In genomic region chr14:103071544-103072251, GRCh38 we compare ENCODE assay signal across 1 cellular context.
TF ChIP-seq lines count a peak whose summit lies in the region.

No MANE protein-coding gene starts in this region.

TF ChIP-seq in HepG2, 621 proteins besides CTCF, POLR2A, EP300 and RAD21:
- TF ChIP-seq ZNF687 (CRISPR knock-in tag; IDR thresholded peaks at IDR 0.05) = 0 out of 2 replicates have a peak, but pooled peaks have one; percentile 5
- no peak for TF ChIP-seq ETV6 (CRISPR knock-in tag; conservative IDR thresholded peaks at IDR 0.05)
- no peak for TF ChIP-seq IKZF4 (CRISPR knock-in tag; IDR thresholded peaks at IDR 0.05; ENCODE audit: borderline replicate concordance, low read depth, not compliant biosample characterization)
- peak; percentile 10; the same call in 1 of the 2 replicates for TF ChIP-seq CEBPB (IDR thresholded peaks at IDR 0.05; ENCODE audit: borderline replicate concordance, low read depth, low read length)
- TF ChIP-seq HNRNPLL (IDR thresholded peaks at IDR 0.05; ENCODE audit: low read depth, low read length, poor library complexity, severe bottlenecking) = peak; percentile 95
- no peak for TF ChIP-seq SIX1 (CRISPR knock-in tag; IDR thresholded peaks at IDR 0.05; ENCODE audit: borderline replicate concordance)
